In genomic region chr1:171814692-171815091, GRCh38 we compare ENCODE assay signal across 22 cellular contexts. TPM values are rescaled to one million over a fixed set of nuclear protein-coding genes. Genes with fewer than 3 reads are reported as not detected.
DNase-seq lines count a peak whose midpoint lies in the region; ATAC-seq and TF ChIP-seq lines count a peak whose summit lies in the region.
"Had no signal": no experiment of that assay in that cellular context is flagged by ENCODE, and none has a peak within 500 bp of the region (broad histone marks: within the 10 kb centered on the region; RNA-seq: fewer than 3 reads in every experiment).

No MANE protein-coding gene starts in this region.

- DNase-seq in G401 (ENCODE audit: low spot score) (peak; percentile 30), NCI-H446 treated with DMSO at 0.1 percent for 48 hours (lab: John Stamatoyannopoulos, UW) (peak; percentile 14), fibroblast of gingiva (ENCODE audit: low read depth) (peak; percentile 88), thyroid gland (peak; percentile 40 to 46), omental fat pad (ENCODE audit: low spot score) (no peak), NAMALWA (ENCODE audit: low spot score) (no peak)
- DNase-seq in stimulated activated CD4-positive, alpha-beta T cell treated with anti-CD3 and anti-CD28 coated beads, Interleukin-15, amount 100 ng/mL, for 24 hours, result no peak
- DNase-seq: activated CD4-positive, alpha-beta T cell treated with anti-CD3 and anti-CD28 coated beads, Interleukin-2, amount 50 U/mL, for 1 hour; activated gamma-delta T cell treated with Interleukin-2 at 50 U/mL for 16 hours; amniotic stem cell; C1 segment of cervical spinal cord; effector CD8-positive, alpha-beta T cell; esophagus squamous epithelium; immature natural killer cell; NCI-H187 treated with DMSO at 0.1 percent for 48 hours; NCI-H345; occipital lobe; right cardiac atrium; SHP77 treated with DMSO at 0.1 percent for 48 hours; stimulated activated naive B cell treated with anti-CD40 and anti-IgM and Interleukin-4, amounts not matched to agents 10 μg/mL and 1 μg/mL and 100 μg/mL, for 72 hours; T-cell had no signal

- no peak overlapping the region for H3K4me3 ChIP-seq in thyroid gland (replicated peaks in 1 of 3)
- H3K4me3 ChIP-seq: esophagus squamous epithelium, tibial nerve had no signal

- H3K4me1 ChIP-seq in thyroid gland, result peaks cover 0 to 14% of the 10 kb centered on the region in 2 donors
- H3K4me1 ChIP-seq: tibial nerve had no signal

- no peak for TF ChIP-seq CTCF in thyroid gland (IDR thresholded peaks at IDR 0.05)
- TF ChIP-seq CTCF in omental fat pad (IDR thresholded peaks at IDR 0.05), result no peak

- 23 to 24% methylated on average over 2 of the region's 2 CpGs for WGBS in thyroid gland, 2 donors

- no peaks in the 10 kb centered on the region for H3K36me3 ChIP-seq in thyroid gland
- H3K36me3 ChIP-seq: esophagus squamous epithelium, tibial nerve had no signal

- H3K9me3 ChIP-seq in thyroid gland, result no peaks in the 10 kb centered on the region
- H3K9me3 ChIP-seq: esophagus squamous epithelium, tibial nerve had no signal

- in situ Hi-C loops in G401 (cut with HindIII; ENCODE audit: low sequenced_read_pairs), result loop anchor here (25.0 kb wide), 1 partner anchor 148 kb away; no protein-coding TSS in a partner anchor

- ATAC-seq in omental fat pad (ENCODE audit: low FRiP score), result no peak
- ATAC-seq: right cardiac atrium; stimulated activated naive B cell treated with anti-CD40 and anti-IgM and Interleukin-4, amounts not matched to agents 10 μg/mL and 1 μg/mL and 100 μg/mL, for 72 hours; T-cell had no signal

- intact Hi-C loops in thyroid gland (cut with DNase I), result no loop called here

- no peak overlapping the region for H3K27ac ChIP-seq in thyroid gland
- H3K27ac ChIP-seq: esophagus squamous epithelium, tibial nerve had no signal

- TF ChIP-seq POLR2A in thyroid gland (IDR thresholded peaks at IDR 0.05), result no peak

- H3K27me3 ChIP-seq in thyroid gland, result no peaks in the 10 kb centered on the region
- H3K27me3 ChIP-seq: esophagus squamous epithelium, tibial nerve had no signal

RNA-seq across cellular contexts. Expression of gene DNM3, which starts 26.6 kb away (rescaled TPM):
- 8.3 and 13.0 TPM in 2 replicates for total RNA-seq in G401 (2014; rRNA removed; shearing (Covaris generic))
- total RNA-seq in thyroid gland (10 to 100 TPM in 2 of 4 donors, 1 to 10 TPM in 2; 9.0 to 13.6 (median 10.8) TPM), omental fat pad (10 to 100 TPM in 1 of 4 donors, 1 to 10 TPM in 3; 2.9 to 15.8 (median 5.5) TPM)

RNA-seq across cellular contexts. Expression of gene METTL13, which starts 33.2 kb away (rescaled TPM):
- 40.5 and 64.3 TPM in 2 replicates for total RNA-seq in G401 (2014; rRNA removed; shearing (Covaris generic))
- 10 to 100 TPM; 19.9 to 23.8 (median 22.7) TPM for total RNA-seq in thyroid gland
- 10 to 100 TPM; 21.3 to 29.2 (median 23.5) TPM for total RNA-seq in omental fat pad

Comparison
In these comparisons a context has a peak if more than half of its experiments do, and no peak if none do; other contexts are left out.
1. DNase-seq: peak in G401 (single experiment), NCI-H446 treated with DMSO at 0.1 percent for 48 hours (single experiment), fibroblast of gingiva (single experiment) and thyroid gland (2 of 2); none in omental fat pad (single experiment), NAMALWA (single experiment) and stimulated activated CD4-positive, alpha-beta T cell treated with anti-CD3 and anti-CD28 coated beads, Interleukin-15, amount 100 ng/mL, for 24 hours (single experiment).